14 cellular contexts compared by ENCODE assay signal in the genomic region with DNA sequence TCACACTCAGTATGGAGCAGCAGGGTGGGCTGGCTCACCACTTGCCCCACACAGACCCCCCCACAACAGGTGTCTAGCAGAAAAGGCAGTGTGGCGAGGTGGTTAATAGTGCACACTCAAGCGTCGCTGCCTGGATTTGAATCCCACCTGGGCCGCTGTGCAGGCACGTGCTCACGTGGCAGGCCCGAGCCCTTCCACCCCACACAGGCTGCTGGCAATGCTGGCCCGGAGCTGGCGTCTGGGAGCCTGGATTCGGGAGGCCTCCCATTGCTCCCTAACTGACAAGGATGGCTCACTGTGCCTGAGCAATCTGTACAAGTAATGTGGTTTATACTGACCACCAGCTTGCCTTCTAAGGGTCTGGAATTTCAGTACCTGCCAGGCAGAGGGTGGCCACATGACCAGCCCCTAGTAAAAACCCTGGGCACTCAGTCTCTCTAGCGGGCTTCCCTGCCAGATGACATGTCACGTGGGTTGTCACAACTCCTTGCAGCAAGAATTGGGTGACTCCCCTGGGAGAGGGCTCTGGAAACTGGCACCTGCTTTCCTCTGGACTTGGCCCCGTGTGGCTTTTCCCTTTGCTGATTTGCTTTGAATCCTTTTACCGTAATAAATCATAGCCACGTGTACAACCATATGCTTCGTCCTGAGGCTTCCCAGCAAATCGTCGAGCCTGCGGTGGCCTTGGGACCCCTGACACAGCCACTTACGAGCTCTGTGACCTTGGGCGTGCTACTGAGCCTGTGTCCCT.
DNase-seq lines count a peak whose midpoint lies in the region; ATAC-seq and TF ChIP-seq lines count a peak whose summit lies in the region.
"Had no signal": no experiment of that assay in that cellular context is flagged by ENCODE, and none has a peak within 500 bp of the region (broad histone marks: within the 10 kb centered on the region; RNA-seq: fewer than 3 reads in every experiment).

No MANE protein-coding gene starts in this region.

- intact Hi-C loops in Right ventricle myocardium superior (cut with DNase I) (no loop called here), cardiac septum (cut with DNase I) (no loop called here), testis (cut with DNase I; ENCODE audit: low total_unique reads) (no loop called here)

- no peaks in the 10 kb centered on the region for H3K9me3 Mint-ChIP-seq in activated T-cell treated with anti-CD3 and anti-CD28 coated beads, Interleukin-2, amount 50 U/mL, for 4 hours

- no peaks in the 10 kb centered on the region for H3K27me3 ChIP-seq in testis

- H3K27ac ChIP-seq in caudate nucleus (ENCODE audit: low read depth, low read length): peak overlapping the region; percentile 21
- no peak overlapping the region for H3K27ac ChIP-seq in testis
- H3K27ac ChIP-seq: C4-2B had no signal

- peak; percentile 19 for ATAC-seq in Right ventricle myocardium superior (ENCODE audit: poor library complexity)
- no peak for ATAC-seq in activated T-cell treated with anti-CD3 and anti-CD28 coated beads, Interleukin-2, amount 50 U/mL, for 4 hours
- no peak for ATAC-seq in HG02571 (IDR thresholded peaks at IDR 0.05; ENCODE audit: unreplicated experiment)
- ATAC-seq: GM12878 had no signal

- DNase-seq in Right ventricle myocardium superior: no peak
- no peak for DNase-seq in cardiac septum (ENCODE audit: low spot score)
- DNase-seq in NCI-H1436 (lab: John Stamatoyannopoulos, UW): peak; percentile 66
- DNase-seq in NCI-H2171 treated with DMSO at 0.1 percent for 48 hours (lab: John Stamatoyannopoulos, UW): peak; percentile 97
- DNase-seq in caudate nucleus (lab: John Stamatoyannopoulos, UW): peak in 1 of 61 donors; percentile 37
- DNase-seq in testis: no peak
- DNase-seq in activated T-cell treated with anti-CD3 and anti-CD28 coated beads, Interleukin-2, amount 50 U/mL, for 4 hours: no peak
- DNase-seq: COR-L47, DMS79, NCI-H2029 treated with DMSO at 0.1 percent for 48 hours, NCI-H774 had no signal

- H3K36me3 Mint-ChIP-seq in activated T-cell treated with anti-CD3 and anti-CD28 coated beads, Interleukin-2, amount 50 U/mL, for 4 hours (ENCODE audit: insufficient read depth): peaks cover 3% of the 10 kb centered on the region

- no peaks in the 10 kb centered on the region for H3K4me1 ChIP-seq in testis

- H3K36me3 ChIP-seq in testis (ENCODE audit: low read depth, missing control alignments): no peaks in the 10 kb centered on the region

- H3K4me1 Mint-ChIP-seq in activated T-cell treated with anti-CD3 and anti-CD28 coated beads, Interleukin-2, amount 50 U/mL, for 4 hours (ENCODE audit: low read depth): peaks cover 7% of the 10 kb centered on the region

- no peak for TF ChIP-seq POLR2A in testis (IDR thresholded peaks at IDR 0.05)

- TF ChIP-seq CTCF in testis (IDR thresholded peaks at IDR 0.05): no peak

- 73 to 91% methylated on average over 18 to 20 of the region's 21 CpGs for WGBS in testis, 2 donors

- no peaks in the 10 kb centered on the region for H3K27me3 Mint-ChIP-seq in activated T-cell treated with anti-CD3 and anti-CD28 coated beads, Interleukin-2, amount 50 U/mL, for 4 hours (ENCODE audit: low read depth)

- H3K4me3 Mint-ChIP-seq in activated T-cell treated with anti-CD3 and anti-CD28 coated beads, Interleukin-2, amount 50 U/mL, for 4 hours: no peak overlapping the region

- no peaks in the 10 kb centered on the region for H3K9me3 ChIP-seq in testis

- no peak overlapping the region for H3K4me3 ChIP-seq in testis
- H3K4me3 ChIP-seq: GM12878 had no signal

Comparison
In these comparisons a context has a peak if more than half of its experiments do, and no peak if none do; other contexts are left out.
1. DNase-seq: peak in NCI-H1436 (single experiment) and NCI-H2171 treated with DMSO at 0.1 percent for 48 hours (single experiment); none in Right ventricle myocardium superior (single experiment), cardiac septum (single experiment), testis (single experiment) and activated T-cell treated with anti-CD3 and anti-CD28 coated beads, Interleukin-2, amount 50 U/mL, for 4 hours (single experiment).